Comparison of ENCODE assay signal across 9 cellular contexts in genomic region chr7:40655426-40655825, GRCh38.
"Had no signal": no experiment of that assay in that cellular context is flagged by ENCODE, and none has a peak within 500 bp of the region (broad histone marks: within the 10 kb centered on the region; RNA-seq: fewer than 3 reads in every experiment).

No MANE protein-coding gene starts in this region.

- H3K4me2 ChIP-seq: GM23338 had no signal

- H3K4me1 ChIP-seq: HAP-1 had no signal

- H3K27ac ChIP-seq: GM23248 had no signal

- DNase-seq: GM23248, GOT3, H7, H9, HCEC 1CT, HFFc6 had no signal

- H3K4me3 ChIP-seq: GM23248, GM23338, HAP-1 had no signal

- H3K9ac ChIP-seq: GM23248 had no signal

- ATAC-seq: GM23338, HCT116 had no signal

- H3K9me3 ChIP-seq: HAP-1 had no signal

- H2AFZ ChIP-seq: GM23248, GM23338 had no signal

- H3K36me3 ChIP-seq: HAP-1 had no signal
